14 cellular contexts compared by ENCODE assay signal in genomic region chr12:76329606-76330005, GRCh38.
"Had no signal": no experiment of that assay in that cellular context is flagged by ENCODE, and none has a peak within 500 bp of the region (broad histone marks: within the 10 kb centered on the region; RNA-seq: fewer than 3 reads in every experiment).

No MANE protein-coding gene starts in this region.

- H3K4me3 ChIP-seq: body of pancreas, gastroesophageal sphincter, heart right ventricle, right atrium auricular region, upper lobe of right lung had no signal

- H3K36me3 ChIP-seq: gastroesophageal sphincter, heart right ventricle, right atrium auricular region, upper lobe of right lung had no signal

- H3K27me3 ChIP-seq: gastroesophageal sphincter, heart right ventricle, right atrium auricular region, upper lobe of right lung had no signal

- ATAC-seq: activated CD8-positive, alpha-beta T cell treated with anti-CD3 and anti-CD28 coated beads, Interleukin-2, amount 10 ng/mL, durations not matched to agents 7 days and 5 days; body of pancreas; gastroesophageal sphincter; heart right ventricle; left lobe of liver; natural killer cell treated with Interleukin-12 subunit alpha and Interleukin-12 subunit beta and Interleukin-15 and Interleukin-18, amount 100 ng/mL, for 72 hours; upper lobe of right lung had no signal

- DNase-seq: activated CD4-positive, alpha-beta T cell treated with anti-CD3 and anti-CD28 coated beads for 4 hours; activated CD8-positive, alpha-beta memory T cell treated with anti-CD3 and anti-CD28 coated beads, Interleukin-2, amount 50 U/mL, for 4 hours; activated CD8-positive, alpha-beta T cell treated with anti-CD3 and anti-CD28 coated beads, Interleukin-2, amount 10 ng/mL, durations not matched to agents 7 days and 5 days; activated effector memory CD4-positive, alpha-beta T cell treated with anti-CD3 and anti-CD28 coated beads, Interleukin-2, amount 50 U/mL, for 16 hours; activated T-cell treated with anti-CD3 and anti-CD28 coated beads, Interleukin-2, amount 50 U/mL, for 48 hours; body of pancreas; effector memory CD4-positive, alpha-beta T cell; heart right ventricle; T-helper 2 cell; upper lobe of right lung had no signal

- H3K27ac ChIP-seq: body of pancreas, gastroesophageal sphincter, heart right ventricle, right atrium auricular region, upper lobe of right lung had no signal

- H3K4me1 ChIP-seq: body of pancreas, gastroesophageal sphincter, heart right ventricle, right atrium auricular region, upper lobe of right lung had no signal

- H3K9me3 ChIP-seq: body of pancreas, right atrium auricular region, upper lobe of right lung had no signal
